Comparison of ENCODE assay signal across 22 cellular contexts in the genomic region with DNA sequence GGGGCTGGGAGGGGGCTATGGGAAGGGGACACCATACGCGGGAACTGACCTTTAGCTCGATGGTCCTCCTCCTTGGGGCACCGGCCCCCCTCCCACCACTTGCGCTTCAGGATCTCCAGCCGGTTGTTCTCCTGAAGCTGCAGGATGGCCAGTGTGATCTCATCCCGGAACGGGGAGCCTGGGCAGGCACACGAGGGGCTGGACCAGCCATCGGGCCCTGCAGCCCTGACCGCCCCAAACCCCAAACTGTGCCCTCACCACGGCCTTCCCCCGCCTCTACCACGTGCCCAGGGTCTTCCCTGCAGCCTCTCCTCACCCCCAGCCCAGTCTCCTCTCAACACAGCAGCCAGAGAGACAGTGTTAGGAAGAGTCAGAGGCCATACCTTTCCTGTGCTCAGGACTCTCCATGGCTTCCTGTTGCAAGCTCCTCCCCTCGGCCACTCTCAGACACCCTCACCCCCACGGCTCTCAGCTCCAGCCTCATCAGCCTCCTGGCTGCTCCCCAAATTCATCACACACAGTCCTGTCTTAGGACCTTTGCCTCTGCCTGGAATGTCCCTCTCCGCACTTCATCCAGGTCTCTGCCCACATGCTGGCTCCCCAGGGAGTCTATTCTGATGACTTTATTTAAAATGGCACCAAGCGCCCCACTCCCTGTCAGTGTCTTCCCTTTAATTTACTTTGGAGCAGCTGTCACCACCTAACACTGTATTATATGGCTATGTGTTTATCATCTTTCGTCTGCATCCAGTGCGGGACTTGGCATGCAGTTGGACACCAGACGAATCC. TPM values are rescaled to one million over a fixed set of nuclear protein-coding genes. Genes with fewer than 3 reads are reported as not detected.
DNase-seq lines count a peak whose midpoint lies in the region; ATAC-seq, FAIRE-seq and TF ChIP-seq lines count a peak whose summit lies in the region.
"Had no signal": no experiment of that assay in that cellular context is flagged by ENCODE, and none has a peak within 500 bp of the region (broad histone marks: within the 10 kb centered on the region; RNA-seq: fewer than 3 reads in every experiment).

No MANE protein-coding gene starts in this region.

- H3K4me1 ChIP-seq in heart right ventricle (no peaks in the 10 kb centered on the region), HEK293 (ENCODE audit: control insufficient read depth, insufficient read depth, low read length) (no peaks in the 10 kb centered on the region)
- H3K4me1 ChIP-seq: HAP-1 had no signal

- H3K9me3 ChIP-seq in heart right ventricle (no peaks in the 10 kb centered on the region), HEK293 (ENCODE audit: control insufficient read depth, insufficient read depth, low read depth, low read length) (no peaks in the 10 kb centered on the region; the same call in 1 of the 2 replicates)
- H3K9me3 ChIP-seq: HAP-1 had no signal

- FAIRE-seq in GM12892 (lab: Jason Lieb, UNC): no peak
- FAIRE-seq: D721Med had no signal

- POLR2A ChIA-PET in HEK293 (lab: Yijun Ruan, JAX): interaction anchor here (0.6 kb wide), 1 partner anchor 9 kb away, joined by 4 read pairs; no protein-coding TSS in a partner anchor

- H3K36me3 ChIP-seq in heart right ventricle (no peaks in the 10 kb centered on the region), HEK293 (ENCODE audit: control insufficient read depth in 2 of 2, insufficient read depth in 1 of 2, low read length in 2 of 2) (no peaks in the 10 kb centered on the region; a peak in 1 of 3 replicates)
- H3K36me3 ChIP-seq: HAP-1 had no signal

- peak; percentile 20 for DNase-seq in left ventricle myocardium superior
- DNase-seq in heart right ventricle: no peak
- DNase-seq in GM12892 (ENCODE audit: insufficient read length): no peak
- DNase-seq in T1000 (lab: John Stamatoyannopoulos, UW): no peak
- DNase-seq: C1 segment of cervical spinal cord, DMS79, KG1, NCI-H1092 treated with DMSO at 0.1 percent for 48 hours, NCI-H1694, NCI-H2081, NCI-H2171, NCI-H524 treated with DMSO at 0.1 percent for 48 hours, NCI-H82, PC-3, RPMI8226, SIG-M5, T-cell had no signal

- no peak for TF ChIP-seq CTCF in heart right ventricle (IDR thresholded peaks at IDR 0.05)
- TF ChIP-seq CTCF in HEK293 (tag by site-specific recombination; IDR thresholded peaks at IDR 0.05): no peak

- intact Hi-C loops in left ventricle myocardium superior (cut with micrococcal nuclease) (no loop called here), heart right ventricle (cut with DNase I) (no loop called here)

- ATAC-seq in left ventricle myocardium superior: no peak
- ATAC-seq in heart right ventricle: no peak
- peak; percentile 5 for ATAC-seq in esophagus mucosa
- ATAC-seq in HG02970 (IDR thresholded peaks at IDR 0.05; ENCODE audit: low FRiP score, unreplicated experiment): no peak
- ATAC-seq: PC-3, T-cell had no signal

- 72 to 80% methylated on average over 20 to 21 of the region's 21 CpGs for WGBS in heart right ventricle, 2 donors

- CTCF ChIA-PET in HEK293 (lab: Yijun Ruan, JAX): interaction anchor here (0.5 to 2.7 kb wide), 4 partner anchors 20 to 251 kb away, joined by 4 to 10 read pairs (median 5); no protein-coding TSS in a partner anchor

- H3K4me3 ChIP-seq in heart right ventricle (no peak overlapping the region), HEK293 (ENCODE audit: low read depth, low read length) (no peak overlapping the region)
- H3K4me3 ChIP-seq: HAP-1 had no signal

- peaks cover 0 to 35% (median 31%) of the 10 kb centered on the region in 7 donors for H3K27me3 ChIP-seq in heart right ventricle

- H3K27ac ChIP-seq in heart right ventricle (no peak overlapping the region), HEK293 (ENCODE audit: extremely low read depth, low read depth, low read length) (no peak overlapping the region)

- TF ChIP-seq POLR2A in GM12892 (IDR thresholded peaks at IDR 0.05; ENCODE audit: low read depth, low read length): no peak

TF ChIP-seq in HEK293, 187 proteins besides CTCF, POLR2A, EP300 and RAD21:
- TF ChIP-seq HOXC10 (CRISPR knock-in tag; IDR thresholded peaks at IDR 0.05) (no peak), ZNF707 (tag by site-specific recombination; IDR thresholded peaks at IDR 0.05) (0 out of 2 replicates have a peak, but pooled peaks have one; percentile 61)

RNA-seq across cellular contexts. Expression of gene ATP1A3, which starts 9.7 kb away (rescaled TPM):
- 416 TPM for total RNA-seq in left ventricle myocardium superior
- total RNA-seq in heart right ventricle: 100 to 1,000 TPM; 245 to 419 (median 347) TPM
- 10 to 100 TPM; 38.0 to 87.1 TPM for polyA plus RNA-seq in heart right ventricle
- total RNA-seq in esophagus mucosa: 0.32 TPM
- 3.3 TPM for polyA plus RNA-seq in GM12892 (2012; ENCODE audit: missing spikeins)

RNA-seq across cellular contexts. Expression of gene RABAC1, which starts 44.6 kb away (rescaled TPM):
- total RNA-seq in left ventricle myocardium superior (61.0 TPM), heart right ventricle (100 to 1,000 TPM in 1 of 10 donors, 10 to 100 TPM in 9; 34.5 to 117 (median 46.9) TPM), esophagus mucosa (67.9 TPM)
- polyA plus RNA-seq in heart right ventricle: 100 to 1,000 TPM; 104 to 270 TPM
- 17.6 TPM for polyA plus RNA-seq in GM12892 (2012; ENCODE audit: missing spikeins)

Comparison
In these comparisons a context has a peak if more than half of its experiments do, and no peak if none do; other contexts are left out.
1. RNA of gene ATP1A3, which starts 9.7 kb away (total RNA-seq): 416 TPM in left ventricle myocardium superior (single experiment) and 245 to 419 TPM in heart right ventricle; 0.32 TPM in esophagus mucosa (single experiment); every median in the first group is over 100 times any median in the second.